9 cellular contexts compared by ENCODE assay signal in the genomic region with DNA sequence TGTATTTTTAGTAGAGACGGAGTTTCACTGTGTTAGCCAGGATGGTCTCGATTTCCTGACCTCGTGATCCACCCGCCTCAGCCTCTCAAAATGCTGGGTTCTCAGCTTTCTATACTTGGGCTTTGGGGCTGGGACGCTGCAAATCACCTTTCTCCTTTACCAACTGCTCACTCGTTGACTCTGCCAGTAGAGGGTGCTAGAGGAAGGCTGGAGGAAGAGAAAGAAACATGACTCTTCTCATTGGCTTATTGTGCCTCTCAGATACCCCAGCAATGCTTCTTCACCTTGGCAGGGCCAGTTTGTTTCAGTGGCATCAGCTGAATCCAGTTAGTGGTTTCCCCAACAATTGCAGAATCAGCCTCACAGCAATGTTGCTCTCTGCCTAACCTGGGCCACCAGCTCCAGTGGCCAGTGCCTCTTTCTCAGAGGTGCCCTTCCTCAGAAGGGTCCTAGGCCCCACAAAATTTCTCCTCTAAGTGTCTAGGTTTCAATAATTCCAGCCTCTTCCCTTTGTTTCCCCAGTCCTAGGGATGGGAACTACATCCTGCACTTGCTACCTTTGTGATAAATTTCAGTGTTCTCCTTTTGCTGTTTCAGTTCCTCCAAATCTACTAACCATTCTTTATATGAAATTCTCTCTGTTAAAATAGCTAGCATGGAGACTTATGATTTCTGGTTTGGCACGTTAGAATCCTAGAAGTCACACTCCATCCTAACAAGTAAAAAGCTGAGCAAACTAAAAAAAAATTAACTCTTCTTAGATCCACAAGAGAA.
DNase-seq lines count a peak whose midpoint lies in the region; ATAC-seq and TF ChIP-seq lines count a peak whose summit lies in the region.
"Had no signal": no experiment of that assay in that cellular context is flagged by ENCODE, and none has a peak within 500 bp of the region (broad histone marks: within the 10 kb centered on the region; RNA-seq: fewer than 3 reads in every experiment).

No MANE protein-coding gene starts in this region.

- no peaks in the 10 kb centered on the region for H3K36me3 Mint-ChIP-seq in activated CD8-positive, alpha-beta T cell treated with anti-CD3 and anti-CD28 coated beads, Interleukin-2, amount 10 ng/mL, durations not matched to agents 7 days and 5 days (ENCODE audit: low read depth)
- H3K36me3 Mint-ChIP-seq in natural killer cell: peaks cover 7% of the 10 kb centered on the region

- no peaks in the 10 kb centered on the region for H3K27me3 ChIP-seq in tibial nerve

- no peak overlapping the region for H3K27ac Mint-ChIP-seq in activated CD8-positive, alpha-beta T cell treated with anti-CD3 and anti-CD28 coated beads, Interleukin-2, amount 10 ng/mL, durations not matched to agents 7 days and 5 days
- no peak overlapping the region for H3K27ac Mint-ChIP-seq in natural killer cell
- H3K27ac Mint-ChIP-seq: T-helper 1 cell treated with Interleukin-12 subunit alpha and Interleukin-12 subunit beta and Interleukin-4 antibody, amounts not matched to agents 30 μg/mL and 1 μg/mL, for 36 hours had no signal

- intact Hi-C loops in natural killer cell (cut with micrococcal nuclease): loop anchor here (10.0 kb wide), 1 partner anchor 583 kb away; no protein-coding TSS in a partner anchor

- H3K36me3 ChIP-seq in tibial nerve: no peaks in the 10 kb centered on the region

- H3K4me1 Mint-ChIP-seq in activated CD8-positive, alpha-beta T cell treated with anti-CD3 and anti-CD28 coated beads, Interleukin-2, amount 10 ng/mL, durations not matched to agents 7 days and 5 days (ENCODE audit: low read depth): no peaks in the 10 kb centered on the region
- H3K4me1 Mint-ChIP-seq in natural killer cell: no peaks in the 10 kb centered on the region

- DNase-seq in GM13977 (ENCODE audit: low spot score) (peak; percentile 61), NCI-H226 (peak; percentile 45), inferior parietal cortex (ENCODE audit: extremely low spot score) (peak; percentile 27), natural killer cell (no peak), tibial nerve (ENCODE audit: low spot score in 2 of 2) (no peak)
- peak; percentile 47 for DNase-seq in activated CD8-positive, alpha-beta T cell treated with anti-CD3 and anti-CD28 coated beads, Interleukin-2, amount 10 ng/mL, durations not matched to agents 7 days and 5 days

- H3K4me3 ChIP-seq in tibial nerve: no peak overlapping the region

- H3K4me1 ChIP-seq in tibial nerve: no peaks in the 10 kb centered on the region

- POLR2A ChIA-PET in activated CD8-positive, alpha-beta T cell treated with anti-CD3 and anti-CD28 coated beads, Interleukin-2, amount 10 ng/mL, durations not matched to agents 7 days and 5 days (lab: Charles Lee): no interaction called here

- TF ChIP-seq EP300 in tibial nerve (IDR thresholded peaks at IDR 0.05): no peak

- CTCF ChIA-PET in activated CD8-positive, alpha-beta T cell treated with anti-CD3 and anti-CD28 coated beads, Interleukin-2, amount 10 ng/mL, durations not matched to agents 7 days and 5 days (lab: Charles Lee): interaction anchor here (0.8 to 1.7 kb wide), 5 partner anchors 12 to 583 kb away, joined by 3 to 11 read pairs (median 4); no protein-coding TSS in a partner anchor

- no peak overlapping the region for H3K4me3 Mint-ChIP-seq in activated CD8-positive, alpha-beta T cell treated with anti-CD3 and anti-CD28 coated beads, Interleukin-2, amount 10 ng/mL, durations not matched to agents 7 days and 5 days
- H3K4me3 Mint-ChIP-seq in natural killer cell: no peak overlapping the region
- H3K4me3 Mint-ChIP-seq: T-helper 1 cell treated with Interleukin-12 subunit alpha and Interleukin-12 subunit beta and Interleukin-4 antibody, amounts not matched to agents 30 μg/mL and 1 μg/mL, for 36 hours had no signal

- in situ Hi-C loops in GM13977 (cut with MboI; ENCODE audit: low pct_unique_long_range_greater_than_20kb, low sequenced_read_pairs, unreplicated experiment): loop anchor here (25.0 kb wide), 1 partner anchor 590 kb away; the partner anchor contains the start of gene C11orf97

- ATAC-seq in HG03066 (IDR thresholded peaks at IDR 0.05; ENCODE audit: low read depth, unreplicated experiment): peak; percentile 58
- ATAC-seq in activated CD8-positive, alpha-beta T cell treated with anti-CD3 and anti-CD28 coated beads, Interleukin-2, amount 10 ng/mL, durations not matched to agents 7 days and 5 days: no peak
- ATAC-seq in natural killer cell: no peak

- TF ChIP-seq POLR2A in tibial nerve (IDR thresholded peaks at IDR 0.05): no peak

- 19 to 43% methylated on average over 7 of the region's 7 CpGs for WGBS in tibial nerve, 2 donors

- peaks cover 11% of the 10 kb centered on the region for H3K9me3 Mint-ChIP-seq in activated CD8-positive, alpha-beta T cell treated with anti-CD3 and anti-CD28 coated beads, Interleukin-2, amount 10 ng/mL, durations not matched to agents 7 days and 5 days (ENCODE audit: insufficient read depth)
- H3K9me3 Mint-ChIP-seq in natural killer cell: peaks cover 0 to 3% of the 10 kb centered on the region in 2 donors

- H3K9me3 ChIP-seq in tibial nerve: peaks cover 0 to 10% (median 0%) of the 10 kb centered on the region in 4 donors

- H3K27me3 Mint-ChIP-seq in activated CD8-positive, alpha-beta T cell treated with anti-CD3 and anti-CD28 coated beads, Interleukin-2, amount 10 ng/mL, durations not matched to agents 7 days and 5 days (ENCODE audit: low read depth): peaks cover 7% of the 10 kb centered on the region
- peaks cover 12 to 32% of the 10 kb centered on the region in 2 donors for H3K27me3 Mint-ChIP-seq in natural killer cell (ENCODE audit: low read depth in 2 of 2)

- TF ChIP-seq CTCF in C4-2B (conservative IDR thresholded peaks at IDR 0.05) (peak; percentile 88), GM13977 (IDR thresholded peaks at IDR 0.05; ENCODE audit: extremely low read depth, insufficient read depth, missing control alignments) (peak; percentile 71), natural killer cell (IDR thresholded peaks at IDR 0.05) (no peak), tibial nerve (IDR thresholded peaks at IDR 0.05) (peak in 1 of 5 experiments; percentile 21)

- H3K27ac ChIP-seq in C4-2B (no peak overlapping the region), tibial nerve (no peak overlapping the region)

Comparison
In these comparisons a context has a peak if more than half of its experiments do, and no peak if none do; other contexts are left out.
1. DNase-seq: peak in GM13977 (single experiment), NCI-H226 (single experiment), activated CD8-positive, alpha-beta T cell treated with anti-CD3 and anti-CD28 coated beads, Interleukin-2, amount 10 ng/mL, durations not matched to agents 7 days and 5 days (single experiment) and inferior parietal cortex (single experiment); none in natural killer cell (single experiment) and tibial nerve (0 of 2).